Comparison of ENCODE assay signal across 10 cellular contexts in the genomic region with DNA sequence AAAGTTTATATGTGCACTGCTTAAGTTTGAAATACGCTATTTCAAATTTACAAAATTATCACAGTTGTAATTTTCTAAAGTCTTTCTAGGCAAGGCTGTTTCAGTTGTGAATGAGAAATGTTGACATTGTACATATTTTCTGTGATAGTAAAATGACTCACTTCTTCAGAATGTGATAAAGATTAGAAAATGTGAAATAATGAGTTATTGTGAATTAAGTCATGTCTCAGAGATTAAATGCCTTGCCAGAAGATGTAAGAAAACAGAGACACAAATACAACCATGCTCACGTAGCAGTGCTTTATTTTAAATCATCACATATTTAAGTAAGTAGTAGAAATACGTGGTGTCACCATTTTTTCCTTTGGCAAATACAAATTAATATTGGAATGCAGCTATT. TPM values are rescaled to one million over a fixed set of nuclear protein-coding genes. Genes with fewer than 3 reads are reported as not detected.
DNase-seq lines count a peak whose midpoint lies in the region; ATAC-seq and TF ChIP-seq lines count a peak whose summit lies in the region.
"Had no signal": no experiment of that assay in that cellular context is flagged by ENCODE, and none has a peak within 500 bp of the region (broad histone marks: within the 10 kb centered on the region; RNA-seq: fewer than 3 reads in every experiment).

No MANE protein-coding gene starts in this region.

- no peak overlapping the region for H3K9ac ChIP-seq in SK-N-SH

- no peak for TF ChIP-seq RAD21 in SK-N-SH (IDR thresholded peaks at IDR 0.05; ENCODE audit: low read length)

- no peaks in the 10 kb centered on the region for H3K79me2 ChIP-seq in SK-N-SH (ENCODE audit: insufficient read depth)

- H3K4me1 ChIP-seq in left ventricle myocardium inferior = peaks cover 12% of the 10 kb centered on the region
- no peaks in the 10 kb centered on the region; a peak in 1 of 4 replicates for H3K4me1 ChIP-seq in SK-N-SH (ENCODE audit: control insufficient read depth in 1 of 2, insufficient read depth in 2 of 2, low read depth in 1 of 2, low read length in 1 of 2)

- H3K9me3 Mint-ChIP-seq in memory B cell = no peaks in the 10 kb centered on the region
- H3K9me3 Mint-ChIP-seq in activated CD8-positive, alpha-beta T cell treated with anti-CD3 and anti-CD28 coated beads for 36 hours = no peaks in the 10 kb centered on the region
- H3K9me3 Mint-ChIP-seq: activated naive CD8-positive, alpha-beta T cell treated with anti-CD3 and anti-CD28 coated beads, Interleukin-2, amount 10 ng/mL, durations not matched to agents 7 days and 5 days had no signal

- peaks cover 8% of the 10 kb centered on the region for H3K36me3 Mint-ChIP-seq in memory B cell
- H3K36me3 Mint-ChIP-seq in activated CD8-positive, alpha-beta T cell treated with anti-CD3 and anti-CD28 coated beads for 36 hours (ENCODE audit: low read depth) = no peaks in the 10 kb centered on the region
- H3K36me3 Mint-ChIP-seq: activated naive CD8-positive, alpha-beta T cell treated with anti-CD3 and anti-CD28 coated beads, Interleukin-2, amount 10 ng/mL, durations not matched to agents 7 days and 5 days had no signal

- H3K9me3 ChIP-seq in left ventricle myocardium inferior (replicated peaks) = no peaks in the 10 kb centered on the region
- H3K9me3 ChIP-seq in SK-N-SH = no peaks in the 10 kb centered on the region

- CTCF ChIA-PET in activated CD8-positive, alpha-beta T cell treated with anti-CD3 and anti-CD28 coated beads for 36 hours (lab: Charles Lee) = no interaction called here
- CTCF ChIA-PET in SK-N-SH (lab: Yijun Ruan, JAX) = interaction anchor here (0.7 to 3.2 kb wide), 2 partner anchors 33 to 38 kb away, joined by 3 to 10 read pairs; no protein-coding TSS in a partner anchor

- ATAC-seq in Right ventricle myocardium superior (ENCODE audit: poor library complexity) (no peak), memory B cell (ENCODE audit: low read depth) (no peak)
- ATAC-seq in activated CD8-positive, alpha-beta T cell treated with anti-CD3 and anti-CD28 coated beads for 36 hours = no peak

- no peak for TF ChIP-seq EP300 in SK-N-SH (IDR thresholded peaks at IDR 0.05; ENCODE audit: borderline replicate concordance in 1 of 2, low read depth in 1 of 2, low read length in 1 of 2)

- H3K9me2 ChIP-seq in SK-N-SH = no peaks in the 10 kb centered on the region

- H3K27ac ChIP-seq in left ventricle myocardium inferior (replicated peaks) (peak overlapping the region; percentile 80), coronary artery (peak overlapping the region in 1 of 2 donors; percentile 41), SK-N-SH (ENCODE audit: low read depth in 2 of 2, low read length in 1 of 2) (no peak overlapping the region)

- H3K4me3 Mint-ChIP-seq in memory B cell = peak overlapping the region; percentile 82
- H3K4me3 Mint-ChIP-seq in activated CD8-positive, alpha-beta T cell treated with anti-CD3 and anti-CD28 coated beads for 36 hours = no peak overlapping the region

- DNase-seq in left ventricle myocardium inferior (no peak), Right ventricle myocardium superior (no peak), coronary artery (ENCODE audit: low spot score) (no peak), memory B cell (ENCODE audit: low spot score in 2 of 2) (no peak), HK-2 (ENCODE audit: unreplicated experiment) (no peak), anterior cingulate cortex (lab: John Stamatoyannopoulos, UW) (no peak), SK-N-SH (no peak)
- DNase-seq in activated CD8-positive, alpha-beta T cell treated with anti-CD3 and anti-CD28 coated beads for 36 hours = no peak
- DNase-seq: activated naive CD8-positive, alpha-beta T cell treated with anti-CD3 and anti-CD28 coated beads, Interleukin-2, amount 10 ng/mL, durations not matched to agents 7 days and 5 days had no signal

- H3K36me3 ChIP-seq in left ventricle myocardium inferior (no peaks in the 10 kb centered on the region), SK-N-SH (replicated peaks in 1 of 2; ENCODE audit: control insufficient read depth in 1 of 2, insufficient read depth in 2 of 2, low read length in 1 of 2) (no peaks in the 10 kb centered on the region)
- H3K36me3 ChIP-seq: WERI-Rb-1 had no signal

- peak overlapping the region; percentile 91 for H3K27ac Mint-ChIP-seq in memory B cell
- H3K27ac Mint-ChIP-seq in activated CD8-positive, alpha-beta T cell treated with anti-CD3 and anti-CD28 coated beads for 36 hours = no peak overlapping the region
- H3K27ac Mint-ChIP-seq: activated naive CD8-positive, alpha-beta T cell treated with anti-CD3 and anti-CD28 coated beads, Interleukin-2, amount 10 ng/mL, durations not matched to agents 7 days and 5 days had no signal

- peaks cover 13% of the 10 kb centered on the region for H3K4me1 Mint-ChIP-seq in memory B cell
- H3K4me1 Mint-ChIP-seq in activated CD8-positive, alpha-beta T cell treated with anti-CD3 and anti-CD28 coated beads for 36 hours (ENCODE audit: low read depth) = peaks cover 11% of the 10 kb centered on the region

- no peaks in the 10 kb centered on the region for H3F3A ChIP-seq in SK-N-SH (replicated peaks; ENCODE audit: insufficient read depth)

- H3K27me3 ChIP-seq in left ventricle myocardium inferior (ENCODE audit: low read depth) = no peaks in the 10 kb centered on the region
- peaks cover 15% of the 10 kb centered on the region; the same call in 1 of the 2 replicates for H3K27me3 ChIP-seq in SK-N-SH (ENCODE audit: insufficient read depth)

- no peaks in the 10 kb centered on the region for H4K20me1 ChIP-seq in SK-N-SH (ENCODE audit: insufficient read depth)

- no peak overlapping the region for H3K4me2 ChIP-seq in SK-N-SH

- TF ChIP-seq CTCF in left ventricle myocardium inferior (IDR thresholded peaks at IDR 0.05; ENCODE audit: borderline replicate concordance) (no peak), coronary artery (IDR thresholded peaks at IDR 0.05) (no peak), SK-N-SH (IDR thresholded peaks at IDR 0.05) (no peak)
- TF ChIP-seq CTCF in activated CD8-positive, alpha-beta T cell treated with anti-CD3 and anti-CD28 coated beads for 36 hours (IDR thresholded peaks at IDR 0.05) = no peak

- POLR2A ChIA-PET in activated CD8-positive, alpha-beta T cell treated with anti-CD3 and anti-CD28 coated beads for 36 hours (lab: Charles Lee) = no interaction called here
- POLR2A ChIA-PET in SK-N-SH (lab: Yijun Ruan, JAX) = no interaction called here

- no peaks in the 10 kb centered on the region for H3K27me3 Mint-ChIP-seq in memory B cell
- peaks cover 39% of the 10 kb centered on the region for H3K27me3 Mint-ChIP-seq in activated CD8-positive, alpha-beta T cell treated with anti-CD3 and anti-CD28 coated beads for 36 hours

- no peak overlapping the region for H2AFZ ChIP-seq in SK-N-SH (ENCODE audit: low read depth)

- H3K4me3 ChIP-seq in left ventricle myocardium inferior (peak overlapping the region; percentile 59), coronary artery (peak overlapping the region; percentile 62), SK-N-SH (ENCODE audit: low read depth in 2 of 2, low read length in 1 of 2) (no peak overlapping the region)

- intact Hi-C loops in left ventricle myocardium inferior (cut with micrococcal nuclease) = no loop called here
- intact Hi-C loops in Right ventricle myocardium superior (cut with DNase I) = no loop called here
- intact Hi-C loops in activated CD8-positive, alpha-beta T cell treated with anti-CD3 and anti-CD28 coated beads for 36 hours (cut with micrococcal nuclease) = no loop called here

- 39% methylated on average over 3 of the region's 3 CpGs for WGBS in SK-N-SH (ENCODE audit: low lambda C conversion rate)

TF ChIP-seq in SK-N-SH, 30 proteins besides CTCF, POLR2A, EP300 and RAD21 (continues in another document):
- TF ChIP-seq, protein P1, sequence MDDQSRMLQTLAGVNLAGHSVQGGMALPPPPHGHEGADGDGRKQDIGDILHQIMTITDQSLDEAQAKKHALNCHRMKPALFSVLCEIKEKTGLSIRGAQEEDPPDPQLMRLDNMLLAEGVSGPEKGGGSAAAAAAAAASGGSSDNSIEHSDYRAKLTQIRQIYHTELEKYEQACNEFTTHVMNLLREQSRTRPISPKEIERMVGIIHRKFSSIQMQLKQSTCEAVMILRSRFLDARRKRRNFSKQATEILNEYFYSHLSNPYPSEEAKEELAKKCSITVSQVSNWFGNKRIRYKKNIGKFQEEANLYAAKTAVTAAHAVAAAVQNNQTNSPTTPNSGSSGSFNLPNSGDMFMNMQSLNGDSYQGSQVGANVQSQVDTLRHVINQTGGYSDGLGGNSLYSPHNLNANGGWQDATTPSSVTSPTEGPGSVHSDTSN (IDR thresholded peaks at IDR 0.05) = no peak
- TF ChIP-seq, protein P2, sequence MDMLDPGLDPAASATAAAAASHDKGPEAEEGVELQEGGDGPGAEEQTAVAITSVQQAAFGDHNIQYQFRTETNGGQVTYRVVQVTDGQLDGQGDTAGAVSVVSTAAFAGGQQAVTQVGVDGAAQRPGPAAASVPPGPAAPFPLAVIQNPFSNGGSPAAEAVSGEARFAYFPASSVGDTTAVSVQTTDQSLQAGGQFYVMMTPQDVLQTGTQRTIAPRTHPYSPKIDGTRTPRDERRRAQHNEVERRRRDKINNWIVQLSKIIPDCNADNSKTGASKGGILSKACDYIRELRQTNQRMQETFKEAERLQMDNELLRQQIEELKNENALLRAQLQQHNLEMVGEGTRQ (IDR thresholded peaks at IDR 0.05; ENCODE audit: borderline replicate concordance, low read depth, low read length) = no peak
- no peak for TF ChIP-seq YY1 (IDR thresholded peaks at IDR 0.05; ENCODE audit: low read depth)
- TF ChIP-seq ELF1 (IDR thresholded peaks at IDR 0.05) = no peak
- TF ChIP-seq MEF2A (IDR thresholded peaks at IDR 0.05; ENCODE audit: borderline replicate concordance, low read depth) = no peak
- TF ChIP-seq EZH2phosphoT487 (IDR thresholded peaks at IDR 0.05; ENCODE audit: borderline replicate concordance, low read depth) = no peak
- no peak for TF ChIP-seq JUND (IDR thresholded peaks at IDR 0.05)
- TF ChIP-seq RXRA (IDR thresholded peaks at IDR 0.05; ENCODE audit: borderline replicate concordance, low read depth) = no peak

RNA-seq across cellular contexts. Expression of a gene that starts 0.8 kb away (rescaled TPM):
- total RNA-seq in left ventricle myocardium inferior (36.1 TPM), Right ventricle myocardium superior (30.9 TPM)
- not detected for total RNA-seq in activated CD8-positive, alpha-beta T cell treated with anti-CD3 and anti-CD28 coated beads for 36 hours
- polyA plus RNA-seq in SK-N-SH (2012; rRNA removed) = 1.1 and 1.5 TPM in 2 replicates
- polyA plus RNA-seq in SK-N-SH (2012; cell fraction: cytosol; rRNA removed) = 0.76 and 1.2 TPM in 2 replicates
- polyA plus RNA-seq in SK-N-SH (2012; cell fraction: nucleus; rRNA removed) = 1.2 and 1.4 TPM in 2 replicates

Comparison
In these comparisons a context has a peak if more than half of its experiments do, and no peak if none do; other contexts are left out.
1. H3K4me3 ChIP-seq: peak in left ventricle myocardium inferior (single experiment) and coronary artery (single experiment); none in SK-N-SH (0 of 2).
2. RNA of a gene that starts 0.8 kb away (total RNA-seq): 36.1 TPM in left ventricle myocardium inferior (single experiment) and 30.9 TPM in Right ventricle myocardium superior (single experiment); not detected in activated CD8-positive, alpha-beta T cell treated with anti-CD3 and anti-CD28 coated beads for 36 hours; every median in the first group is over 10 times any median in the second.